In genomic region chr20:19615629-19616028, GRCh38 we compare ENCODE assay signal across 28 cellular contexts.
"Had no signal": no experiment of that assay in that cellular context is flagged by ENCODE, and none has a peak within 500 bp of the region (broad histone marks: within the 10 kb centered on the region; RNA-seq: fewer than 3 reads in every experiment).

No MANE protein-coding gene starts in this region.

- H3K4me3 ChIP-seq: colonic mucosa, coronary artery, dorsolateral prefrontal cortex, esophagus muscularis mucosa, esophagus squamous epithelium, gastrocnemius medialis, gastroesophageal sphincter, heart left ventricle, heart right ventricle had no signal

- ATAC-seq: effector memory CD8-positive, alpha-beta T cell; foreskin keratinocyte; gastrocnemius medialis; gastroesophageal sphincter; heart left ventricle; heart right ventricle had no signal

- H3K27ac ChIP-seq: colonic mucosa, coronary artery, dorsolateral prefrontal cortex, epithelial cell of prostate, esophagus muscularis mucosa, esophagus squamous epithelium, foreskin keratinocyte, gastrocnemius medialis, gastroesophageal sphincter, heart left ventricle, heart right ventricle had no signal

- H3K4me1 ChIP-seq: colonic mucosa, esophagus squamous epithelium, foreskin keratinocyte, gastrocnemius medialis, gastroesophageal sphincter, heart left ventricle had no signal

- H3K9me3 ChIP-seq: colonic mucosa, esophagus muscularis mucosa, esophagus squamous epithelium, gastrocnemius medialis, gastroesophageal sphincter, heart left ventricle, heart right ventricle had no signal

- DNase-seq: colonic mucosa; cortex of kidney; dermis blood vessel endothelial cell; dorsolateral prefrontal cortex; effector CD4-positive, alpha-beta T cell; effector CD8-positive, alpha-beta T cell; effector memory CD4-positive, alpha-beta T cell; effector memory CD8-positive, alpha-beta T cell; endodermal cell; erythroblast; esophagus squamous epithelium; foreskin fibroblast; foreskin keratinocyte; foreskin melanocyte; gastrocnemius medialis; glutamatergic neuron; head of caudate nucleus; heart left ventricle; heart right ventricle had no signal

- FAIRE-seq: colon, endometrium, endothelial cell of umbilical vein, frontal cortex had no signal

- H3K27me3 ChIP-seq: colonic mucosa, esophagus muscularis mucosa, esophagus squamous epithelium, gastrocnemius medialis, gastroesophageal sphincter had no signal

- H3K9me3 Mint-ChIP-seq: dendritic cell treated with granulocyte-macrophage colony-stimulating factor and Interleukin-4, amounts not matched to agents 40 ng/mL and 50 ng/mL, for 4 days; endodermal cell had no signal

- H3K36me3 ChIP-seq: colonic mucosa, esophagus muscularis mucosa, esophagus squamous epithelium, gastrocnemius medialis, gastroesophageal sphincter, heart left ventricle, heart right ventricle had no signal

- H3K4me3 Mint-ChIP-seq: dendritic cell treated with granulocyte-macrophage colony-stimulating factor and Interleukin-4, amounts not matched to agents 40 ng/mL and 50 ng/mL, for 4 days; effector memory CD8-positive, alpha-beta T cell; endodermal cell had no signal

- H3K27ac Mint-ChIP-seq: dendritic cell treated with granulocyte-macrophage colony-stimulating factor and Interleukin-4, amounts not matched to agents 40 ng/mL and 50 ng/mL, for 4 days; effector memory CD8-positive, alpha-beta T cell; endodermal cell had no signal
